ENCODE assay signal across 1 cellular context in genomic region chr10:71633935-71634334, GRCh38.
TF ChIP-seq lines count a peak whose summit lies in the region.

No MANE protein-coding gene starts in this region.

TF ChIP-seq in GM23338, 12 proteins besides CTCF, POLR2A, EP300 and RAD21 (continued from another document):
- TF ChIP-seq REST (IDR thresholded peaks at IDR 0.05; ENCODE audit: unreplicated experiment) (no peak), ZNF331 (CRISPR knock-in tag; IDR thresholded peaks at IDR 0.05; ENCODE audit: low read depth) (no peak)
- TF ChIP-seq, protein P1, sequence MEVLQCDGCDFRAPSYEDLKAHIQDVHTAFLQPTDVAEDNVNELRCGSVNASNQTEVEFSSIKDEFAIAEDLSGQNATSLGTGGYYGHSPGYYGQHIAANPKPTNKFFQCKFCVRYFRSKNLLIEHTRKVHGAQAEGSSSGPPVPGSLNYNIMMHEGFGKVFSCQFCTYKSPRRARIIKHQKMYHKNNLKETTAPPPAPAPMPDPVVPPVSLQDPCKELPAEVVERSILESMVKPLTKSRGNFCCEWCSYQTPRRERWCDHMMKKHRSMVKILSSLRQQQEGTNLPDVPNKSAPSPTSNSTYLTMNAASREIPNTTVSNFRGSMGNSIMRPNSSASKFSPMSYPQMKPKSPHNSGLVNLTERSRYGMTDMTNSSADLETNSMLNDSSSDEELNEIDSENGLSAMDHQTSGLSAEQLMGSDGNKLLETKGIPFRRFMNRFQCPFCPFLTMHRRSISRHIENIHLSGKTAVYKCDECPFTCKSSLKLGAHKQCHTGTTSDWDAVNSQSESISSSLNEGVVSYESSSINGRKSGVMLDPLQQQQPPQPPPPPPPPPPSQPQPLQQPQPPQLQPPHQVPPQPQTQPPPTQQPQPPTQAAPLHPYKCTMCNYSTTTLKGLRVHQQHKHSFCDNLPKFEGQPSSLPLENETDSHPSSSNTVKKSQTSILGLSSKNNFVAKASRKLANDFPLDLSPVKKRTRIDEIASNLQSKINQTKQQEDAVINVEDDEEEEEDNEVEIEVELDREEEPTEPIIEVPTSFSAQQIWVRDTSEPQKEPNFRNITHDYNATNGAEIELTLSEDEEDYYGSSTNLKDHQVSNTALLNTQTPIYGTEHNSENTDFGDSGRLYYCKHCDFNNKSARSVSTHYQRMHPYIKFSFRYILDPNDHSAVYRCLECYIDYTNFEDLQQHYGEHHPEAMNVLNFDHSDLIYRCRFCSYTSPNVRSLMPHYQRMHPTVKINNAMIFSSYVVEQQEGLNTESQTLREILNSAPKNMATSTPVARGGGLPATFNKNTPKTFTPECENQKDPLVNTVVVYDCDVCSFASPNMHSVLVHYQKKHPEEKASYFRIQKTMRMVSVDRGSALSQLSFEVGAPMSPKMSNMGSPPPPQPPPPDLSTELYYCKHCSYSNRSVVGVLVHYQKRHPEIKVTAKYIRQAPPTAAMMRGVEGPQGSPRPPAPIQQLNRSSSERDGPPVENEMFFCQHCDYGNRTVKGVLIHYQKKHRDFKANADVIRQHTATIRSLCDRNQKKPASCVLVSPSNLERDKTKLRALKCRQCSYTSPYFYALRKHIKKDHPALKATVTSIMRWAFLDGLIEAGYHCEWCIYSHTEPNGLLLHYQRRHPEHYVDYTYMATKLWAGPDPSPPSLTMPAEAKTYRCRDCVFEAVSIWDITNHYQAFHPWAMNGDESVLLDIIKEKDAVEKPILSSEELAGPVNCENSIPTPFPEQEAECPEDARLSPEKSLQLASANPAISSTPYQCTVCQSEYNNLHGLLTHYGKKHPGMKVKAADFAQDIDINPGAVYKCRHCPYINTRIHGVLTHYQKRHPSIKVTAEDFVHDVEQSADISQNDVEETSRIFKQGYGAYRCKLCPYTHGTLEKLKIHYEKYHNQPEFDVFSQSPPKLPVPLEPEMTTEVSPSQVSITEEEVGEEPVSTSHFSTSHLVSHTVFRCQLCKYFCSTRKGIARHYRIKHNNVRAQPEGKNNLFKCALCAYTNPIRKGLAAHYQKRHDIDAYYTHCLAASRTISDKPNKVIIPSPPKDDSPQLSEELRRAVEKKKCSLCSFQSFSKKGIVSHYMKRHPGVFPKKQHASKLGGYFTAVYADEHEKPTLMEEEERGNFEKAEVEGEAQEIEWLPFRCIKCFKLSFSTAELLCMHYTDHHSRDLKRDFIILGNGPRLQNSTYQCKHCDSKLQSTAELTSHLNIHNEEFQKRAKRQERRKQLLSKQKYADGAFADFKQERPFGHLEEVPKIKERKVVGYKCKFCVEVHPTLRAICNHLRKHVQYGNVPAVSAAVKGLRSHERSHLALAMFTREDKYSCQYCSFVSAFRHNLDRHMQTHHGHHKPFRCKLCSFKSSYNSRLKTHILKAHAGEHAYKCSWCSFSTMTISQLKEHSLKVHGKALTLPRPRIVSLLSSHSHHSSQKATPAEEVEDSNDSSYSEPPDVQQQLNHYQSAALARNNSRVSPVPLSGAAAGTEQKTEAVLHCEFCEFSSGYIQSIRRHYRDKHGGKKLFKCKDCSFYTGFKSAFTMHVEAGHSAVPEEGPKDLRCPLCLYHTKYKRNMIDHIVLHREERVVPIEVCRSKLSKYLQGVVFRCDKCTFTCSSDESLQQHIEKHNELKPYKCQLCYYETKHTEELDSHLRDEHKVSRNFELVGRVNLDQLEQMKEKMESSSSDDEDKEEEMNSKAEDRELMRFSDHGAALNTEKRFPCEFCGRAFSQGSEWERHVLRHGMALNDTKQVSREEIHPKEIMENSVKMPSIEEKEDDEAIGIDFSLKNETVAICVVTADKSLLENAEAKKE (CRISPR knock-in tag; IDR thresholded peaks at IDR 0.05) = no peak
